In genomic region chr1:205210876-205211838, GRCh38 we compare ENCODE assay signal across 8 cellular contexts. TPM values are rescaled to one million over a fixed set of nuclear protein-coding genes. Genes with fewer than 3 reads are reported as not detected.
DNase-seq lines count a peak whose midpoint lies in the region; ATAC-seq and TF ChIP-seq lines count a peak whose summit lies in the region.

Gene DSTYK (minus strand): TSS chr1:205211702. CDS start chr1:205211535, 167 bp downstream.

- no peak within 1 kb of the TSS for H3K23ac ChIP-seq in H9 (ENCODE audit: insufficient read length, low read depth, low read length)

- H2AFZ ChIP-seq in H9 (ENCODE audit: low read length) (peak within 1 kb of the TSS; percentile 95), MM.1S (ENCODE audit: low read length) (peak within 1 kb of the TSS; percentile 93), neural cell (ENCODE audit: low read depth, low read length) (peak within 1 kb of the TSS; percentile 90)

- peaks cover 3% of the 10 kb centered on the region for H3K27me3 Mint-ChIP-seq in H9 (ENCODE audit: low read depth)
- H3K27me3 Mint-ChIP-seq in stimulated activated naive CD8-positive, alpha-beta T cell treated with anti-CD3 and anti-CD28 coated beads, Interleukin-15, amount 100 ng/mL, for 72 hours: no peaks in the 10 kb centered on the region

- no peak within 1 kb of the TSS for H3T11ph ChIP-seq in H9 (ENCODE audit: low read length)

- peak within 1 kb of the TSS; percentile 97 to 98 (median 97) for H3K27ac Mint-ChIP-seq in H9
- peak within 1 kb of the TSS; percentile 96 for H3K27ac Mint-ChIP-seq in stimulated activated naive CD8-positive, alpha-beta T cell treated with anti-CD3 and anti-CD28 coated beads, Interleukin-15, amount 100 ng/mL, for 72 hours

- H2BK15ac ChIP-seq in H9 (ENCODE audit: low read depth, low read length): no peak within 1 kb of the TSS

- H2BK120ac ChIP-seq in H9 (ENCODE audit: low read depth, low read length, poor library complexity, severe bottlenecking): no peak within 1 kb of the TSS

- H3K4me1 Mint-ChIP-seq in H9: peaks cover 19 to 26% of the 10 kb centered on the region in 2 experiments
- peaks cover 65% of the 10 kb centered on the region for H3K4me1 Mint-ChIP-seq in stimulated activated naive CD8-positive, alpha-beta T cell treated with anti-CD3 and anti-CD28 coated beads, Interleukin-15, amount 100 ng/mL, for 72 hours

- no peak within 1 kb of the TSS for H2BK5ac ChIP-seq in H9 (ENCODE audit: insufficient read length, low read length)

- no peak within 1 kb of the TSS for H4K91ac ChIP-seq in H9 (ENCODE audit: insufficient read length, low read depth, low read length)

- no peaks in the 10 kb centered on the region; a peak in 1 of 5 replicates for H3K9me3 Mint-ChIP-seq in H9
- no peaks in the 10 kb centered on the region for H3K9me3 Mint-ChIP-seq in stimulated activated naive CD8-positive, alpha-beta T cell treated with anti-CD3 and anti-CD28 coated beads, Interleukin-15, amount 100 ng/mL, for 72 hours

- H3K27me3 ChIP-seq in H9 (ENCODE audit: insufficient read depth, low read length) (no peaks in the 10 kb centered on the region), MM.1S (replicated peaks; ENCODE audit: insufficient read depth, low read length) (no peaks in the 10 kb centered on the region; the same call in 1 of the 2 replicates), neural cell (ENCODE audit: insufficient read depth, low read depth, low read length) (no peaks in the 10 kb centered on the region)

- H3K14ac ChIP-seq in H9 (ENCODE audit: insufficient read depth, low read length): peak within 1 kb of the TSS; percentile 85

- no peaks in the 10 kb centered on the region for H3K79me1 ChIP-seq in H9 (ENCODE audit: insufficient read depth, low read depth, low read length, poor library complexity, severe bottlenecking)

- peak within 1 kb of the TSS; percentile 82 for H3K18ac ChIP-seq in H9 (ENCODE audit: insufficient read length, low read depth, low read length)

- peak within 1 kb of the TSS; percentile 98 for H3K4me2 ChIP-seq in H9 (ENCODE audit: insufficient read depth, insufficient read length, low read length)
- H3K4me2 ChIP-seq in MM.1S (ENCODE audit: low read depth, low read length): peak within 1 kb of the TSS; percentile 83
- H3K4me2 ChIP-seq in neural cell (ENCODE audit: low read length): peak within 1 kb of the TSS; percentile 65

- peak; percentile 51 for TF ChIP-seq EP300 in neural cell (conservative IDR thresholded peaks at IDR 0.05; ENCODE audit: poor library complexity, severe bottlenecking)

- H3K23me2 ChIP-seq in H9 (ENCODE audit: insufficient read length, low read depth, low read length, poor library complexity, severe bottlenecking): peaks cover 13% of the 10 kb centered on the region

- H4K8ac ChIP-seq in H9 (replicated peaks; ENCODE audit: insufficient read length, low read depth, low read length): no peak within 1 kb of the TSS

- no CpG with 5 or more reads among the region's 93 CpGs for WGBS in H9 (ENCODE audit: extremely low coverage, insufficient read length, low lambda C conversion rate)

- H4K20me1 ChIP-seq in H9 (ENCODE audit: control insufficient read depth, insufficient read depth, insufficient read length) (no peaks in the 10 kb centered on the region), MM.1S (ENCODE audit: insufficient read depth, low read length) (no peaks in the 10 kb centered on the region; the same call in 1 of the 2 replicates), neural cell (ENCODE audit: insufficient read depth) (no peaks in the 10 kb centered on the region)

- no peak within 1 kb of the TSS for H2BK20ac ChIP-seq in H9 (ENCODE audit: low read depth, low read length, poor library complexity, severe bottlenecking)

- H3K27ac ChIP-seq in H9 (ENCODE audit: insufficient read length, low read depth, low read length) (no peak within 1 kb of the TSS), MM.1S (ENCODE audit: low read length) (peak within 1 kb of the TSS; percentile 80), neural cell (ENCODE audit: low read length) (peak within 1 kb of the TSS; percentile 91)

- H3K4me3 ChIP-seq in MM.1S (ENCODE audit: low read length): peak within 1 kb of the TSS; percentile 90
- peak within 1 kb of the TSS; percentile 93 for H3K4me3 ChIP-seq in fibroblast of villous mesenchyme (ENCODE audit: low read depth, low read length)
- H3K4me3 ChIP-seq in neural cell (ENCODE audit: low read length): peak within 1 kb of the TSS; percentile 100

- TF ChIP-seq CTCF in H9 (conservative IDR thresholded peaks at IDR 0.05) (no peak), MM.1S (IDR thresholded peaks at IDR 0.05; ENCODE audit: low read length) (no peak), fibroblast of villous mesenchyme (IDR thresholded peaks at IDR 0.05; ENCODE audit: insufficient read depth, low read depth, low read length) (no peak), neural cell (IDR thresholded peaks at IDR 0.05; ENCODE audit: poor library complexity, severe bottlenecking) (no peak)

- no peaks in the 10 kb centered on the region for H3K36me3 Mint-ChIP-seq in H9 (ENCODE audit: insufficient read depth in 1 of 3, low read depth in 3 of 3)

- no peak within 1 kb of the TSS for H4K5ac ChIP-seq in H9 (ENCODE audit: insufficient read length, low read depth, low read length)

- no peak within 1 kb of the TSS for H3K4ac ChIP-seq in H9 (ENCODE audit: low read depth, low read length)

- H3K9me3 ChIP-seq in H9 (ENCODE audit: control insufficient read depth, low read depth, low read length) (no peaks in the 10 kb centered on the region), MM.1S (replicated peaks; ENCODE audit: insufficient read depth, low read length) (no peaks in the 10 kb centered on the region), neural cell (ENCODE audit: low read length) (no peaks in the 10 kb centered on the region)

- H3K9me2 ChIP-seq in MM.1S (replicated peaks; ENCODE audit: insufficient read depth, low read length) (no peaks in the 10 kb centered on the region), neural cell (ENCODE audit: insufficient read depth, low read length) (no peaks in the 10 kb centered on the region)

- H3K36me3 ChIP-seq in MM.1S (replicated peaks; ENCODE audit: insufficient read depth, low read length): no peaks in the 10 kb centered on the region
- H3K36me3 ChIP-seq in neural cell (ENCODE audit: insufficient read depth, low read length): no peaks in the 10 kb centered on the region

- no peak within 1 kb of the TSS for H2AK5ac ChIP-seq in H9 (ENCODE audit: insufficient read length, low read length)

- no peaks in the 10 kb centered on the region; the same call in 1 of the 2 replicates for H3K79me2 ChIP-seq in H9 (ENCODE audit: insufficient read depth, low read length)
- peaks cover 43% of the 10 kb centered on the region for H3K79me2 ChIP-seq in MM.1S (ENCODE audit: low read length)
- H3K79me2 ChIP-seq in neural cell (replicated peaks; ENCODE audit: insufficient read depth, low read length): peaks cover 16% of the 10 kb centered on the region

- peak; percentile 37 for TF ChIP-seq RAD21 in neural cell (conservative IDR thresholded peaks at IDR 0.05)

- peak within 1 kb of the TSS; percentile 92 to 98 for H3K4me3 Mint-ChIP-seq in H9
- peak within 1 kb of the TSS; percentile 93 to 99 for H3K4me3 Mint-ChIP-seq in stimulated activated naive CD8-positive, alpha-beta T cell treated with anti-CD3 and anti-CD28 coated beads, Interleukin-15, amount 100 ng/mL, for 72 hours

- peak within 1 kb of the TSS; percentile 67 for H3K9ac ChIP-seq in H9 (ENCODE audit: extremely low read depth, insufficient read length, low read length)
- H3K9ac ChIP-seq in MM.1S (ENCODE audit: low read length): peak within 1 kb of the TSS; percentile 82
- peak within 1 kb of the TSS; percentile 91 for H3K9ac ChIP-seq in neural cell (ENCODE audit: low read length)

- H3F3A ChIP-seq in MM.1S (ENCODE audit: insufficient read depth, low read length) (0 out of 2 replicates have a peak, but pooled peaks cover 3% of the 10 kb centered on the region), neural cell (ENCODE audit: insufficient read depth, low read length, poor library complexity, severe bottlenecking) (no peaks in the 10 kb centered on the region)

- DNase-seq in ELR (ENCODE audit: low read depth): peak; percentile 97
- peak; percentile 97 for DNase-seq in H9
- peak; percentile 98 for DNase-seq in MM.1S
- peak; percentile 98 for DNase-seq in SIG-M5 treated with dmso at 0.1 percent for 504 hours (lab: John Stamatoyannopoulos, UW; ENCODE audit: unreplicated experiment)
- peak; percentile 88 for DNase-seq in activated gamma-delta T cell treated with Interleukin-2 at 50 U/mL for 16 hours
- peak; percentile 96 for DNase-seq in fibroblast of villous mesenchyme (ENCODE audit: low read depth)
- DNase-seq in stimulated activated naive CD8-positive, alpha-beta T cell treated with anti-CD3 and anti-CD28 coated beads, Interleukin-15, amount 100 ng/mL, for 72 hours: peak; percentile 89 to 95

- no peak within 1 kb of the TSS for H3K56ac ChIP-seq in H9 (ENCODE audit: insufficient read length, low read depth, low read length)

- ATAC-seq in stimulated activated naive CD8-positive, alpha-beta T cell treated with anti-CD3 and anti-CD28 coated beads, Interleukin-15, amount 100 ng/mL, for 72 hours: peak; percentile 95

- no peaks in the 10 kb centered on the region for H3K4me1 ChIP-seq in H9 (ENCODE audit: insufficient read depth, low read length)
- H3K4me1 ChIP-seq in MM.1S (ENCODE audit: low read length): peaks cover 15% of the 10 kb centered on the region

- H2BK12ac ChIP-seq in H9 (ENCODE audit: insufficient read length, low read depth, low read length): no peak within 1 kb of the TSS

TF ChIP-seq in neural cell, 6 proteins besides CTCF, POLR2A, EP300 and RAD21 (continues in another document):
- TF ChIP-seq EZH2 (IDR thresholded peaks at IDR 0.05; ENCODE audit: borderline replicate concordance, insufficient read depth, low read length, poor library complexity, severe bottlenecking): no peak
- peak; percentile 85 for TF ChIP-seq POLR2AphosphoS5 (IDR thresholded peaks at IDR 0.05)
- peak; percentile 68 for TF ChIP-seq MXI1 (conservative IDR thresholded peaks at IDR 0.05; ENCODE audit: poor library complexity, severe bottlenecking)
- TF ChIP-seq TAF1 (IDR thresholded peaks at IDR 0.05; ENCODE audit: low read depth): peak; percentile 86

RNA-seq across cellular contexts. Expression of gene DSTYK, which starts in this region (rescaled TPM):
- total RNA-seq in H9 (2021) (7.7 and 8.5 TPM in 2 replicates), fibroblast of villous mesenchyme (15.5 and 22.0 TPM in 2 replicates)
- polyA plus RNA-seq in neural cell: 10.7 and 12.1 TPM in 2 replicates
- 20.9 and 22.9 TPM in 2 replicates for polyA minus RNA-seq in neural cell
